1 cellular context compared by ENCODE assay signal in genomic region chr16:2019919-2020831, GRCh38.
A peak's percentile ranks its signal among the peaks of the same experiment; 100 is the strongest.
TF ChIP-seq lines count a peak whose summit lies in the region.

No MANE protein-coding gene starts in this region.

TF ChIP-seq in HCT116, 20 proteins besides CTCF, POLR2A, EP300 and RAD21:
- TF ChIP-seq ATF3 (IDR thresholded peaks at IDR 0.05) = no peak
- no peak for TF ChIP-seq SIN3A (IDR thresholded peaks at IDR 0.05; ENCODE audit: low read depth)
- no peak for TF ChIP-seq TCF7L2 (IDR thresholded peaks at IDR 0.05; ENCODE audit: borderline replicate concordance, extremely low read depth, insufficient read depth, insufficient read length)
- TF ChIP-seq MAX (IDR thresholded peaks at IDR 0.05) = no peak
- TF ChIP-seq ZFX (IDR thresholded peaks at IDR 0.05) = peak; percentile 89
TF ChIP-seq in HCT116: peak in this region for 1.
